1 cellular context compared by ENCODE assay signal in the genomic region with DNA sequence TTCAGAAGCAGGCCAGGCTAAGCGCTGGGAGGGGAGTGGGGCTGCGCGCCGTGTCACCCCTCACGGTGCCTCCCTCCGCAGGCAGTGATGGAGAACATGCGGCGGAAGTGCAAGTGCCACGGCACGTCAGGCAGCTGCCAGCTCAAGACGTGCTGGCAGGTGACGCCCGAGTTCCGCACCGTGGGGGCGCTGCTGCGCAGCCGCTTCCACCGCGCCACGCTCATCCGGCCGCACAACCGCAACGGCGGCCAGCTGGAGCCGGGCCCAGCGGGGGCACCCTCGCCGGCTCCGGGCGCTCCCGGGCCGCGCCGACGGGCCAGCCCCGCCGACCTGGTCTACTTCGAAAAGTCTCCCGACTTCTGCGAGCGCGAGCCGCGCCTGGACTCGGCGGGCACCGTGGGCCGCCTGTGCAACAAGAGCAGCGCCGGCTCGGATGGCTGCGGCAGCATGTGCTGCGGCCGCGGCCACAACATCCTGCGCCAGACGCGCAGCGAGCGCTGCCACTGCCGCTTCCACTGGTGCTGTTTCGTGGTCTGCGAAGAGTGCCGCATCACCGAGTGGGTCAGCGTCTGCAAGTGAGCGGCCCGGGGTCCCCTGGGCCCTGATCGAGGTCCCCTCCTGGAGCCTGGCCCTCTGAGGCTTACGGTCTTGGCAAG.
TF ChIP-seq lines count a peak whose summit lies in the region.

No MANE protein-coding gene starts in this region.

TF ChIP-seq in HepG2, 621 proteins besides CTCF, POLR2A, EP300 and RAD21 (continued from another document and continues in another):
- TF ChIP-seq, protein P1, sequence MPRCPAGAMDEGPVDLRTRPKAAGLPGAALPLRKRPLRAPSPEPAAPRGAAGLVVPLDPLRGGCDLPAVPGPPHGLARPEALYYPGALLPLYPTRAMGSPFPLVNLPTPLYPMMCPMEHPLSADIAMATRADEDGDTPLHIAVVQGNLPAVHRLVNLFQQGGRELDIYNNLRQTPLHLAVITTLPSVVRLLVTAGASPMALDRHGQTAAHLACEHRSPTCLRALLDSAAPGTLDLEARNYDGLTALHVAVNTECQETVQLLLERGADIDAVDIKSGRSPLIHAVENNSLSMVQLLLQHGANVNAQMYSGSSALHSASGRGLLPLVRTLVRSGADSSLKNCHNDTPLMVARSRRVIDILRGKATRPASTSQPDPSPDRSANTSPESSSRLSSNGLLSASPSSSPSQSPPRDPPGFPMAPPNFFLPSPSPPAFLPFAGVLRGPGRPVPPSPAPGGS (CRISPR knock-in tag; IDR thresholded peaks at IDR 0.05), result peak; percentile 76; the same call in 1 of the 2 replicates
- TF ChIP-seq ZNF569 (CRISPR knock-in tag; IDR thresholded peaks at IDR 0.05; ENCODE audit: borderline replicate concordance) (no peak), ZNF3 (CRISPR knock-in tag; IDR thresholded peaks at IDR 0.05) (no peak), PAX8 (CRISPR knock-in tag; IDR thresholded peaks at IDR 0.05; ENCODE audit: borderline replicate concordance) (no peak), SP1 (IDR thresholded peaks at IDR 0.05) (no peak), SP1 (CRISPR knock-in tag; IDR thresholded peaks at IDR 0.05) (no peak), ASH2L (IDR thresholded peaks at IDR 0.05; ENCODE audit: insufficient read length, low read depth, low read length) (peak; percentile 51), ZNF446 (CRISPR knock-in tag; IDR thresholded peaks at IDR 0.05) (peak; percentile 81; the same call in 1 of the 2 replicates), ZNF839 (CRISPR knock-in tag; IDR thresholded peaks at IDR 0.05; ENCODE audit: borderline replicate concordance) (no peak), SP2 (CRISPR knock-in tag; IDR thresholded peaks at IDR 0.05) (no peak), MTA1 (CRISPR knock-in tag; IDR thresholded peaks at IDR 0.05; ENCODE audit: borderline replicate concordance) (peak; percentile 39; the same call in 1 of the 2 replicates), REPIN1 (CRISPR knock-in tag; IDR thresholded peaks at IDR 0.05; ENCODE audit: borderline replicate concordance, low read depth) (peak; percentile 38; the same call in 1 of the 2 replicates), ZMYM3 (CRISPR knock-in tag; IDR thresholded peaks at IDR 0.05) (peak; percentile 58; the same call in 1 of the 2 replicates), ZFP62 (CRISPR knock-in tag; IDR thresholded peaks at IDR 0.05) (no peak), ZNF781 (CRISPR knock-in tag; IDR thresholded peaks at IDR 0.05; ENCODE audit: borderline replicate concordance, not compliant biosample characterization) (no peak), MYC (CRISPR knock-in tag; IDR thresholded peaks at IDR 0.05; ENCODE audit: borderline replicate concordance) (peak; percentile 66), KLF11 (CRISPR knock-in tag; IDR thresholded peaks at IDR 0.05) (no peak), CAMTA2 (CRISPR knock-in tag; IDR thresholded peaks at IDR 0.05; ENCODE audit: borderline replicate concordance) (no peak), ZSCAN29 (CRISPR knock-in tag; conservative IDR thresholded peaks at IDR 0.05) (peak; percentile 59; the same call in 1 of the 2 replicates), NFKBIZ (CRISPR knock-in tag; IDR thresholded peaks at IDR 0.05) (no peak), ZNF263 (CRISPR knock-in tag; IDR thresholded peaks at IDR 0.05) (peak; percentile 49; the same call in 1 of the 2 replicates), ZNF562 (CRISPR knock-in tag; IDR thresholded peaks at IDR 0.05; ENCODE audit: borderline replicate concordance) (peak; percentile 50; the same call in 1 of the 2 replicates), CBFB (CRISPR knock-in tag; IDR thresholded peaks at IDR 0.05) (peak; percentile 77; the same call in 1 of the 2 replicates), ZNF33A (CRISPR knock-in tag; IDR thresholded peaks at IDR 0.05; ENCODE audit: borderline replicate concordance) (no peak), ZNF713 (CRISPR knock-in tag; IDR thresholded peaks at IDR 0.05) (0 out of 2 replicates have a peak, but pooled peaks have one; percentile 20), ARNT2 (CRISPR knock-in tag; IDR thresholded peaks at IDR 0.05; ENCODE audit: low read depth) (peak; percentile 95), ZNF484 (CRISPR knock-in tag; IDR thresholded peaks at IDR 0.05; ENCODE audit: borderline replicate concordance, low read depth) (no peak), ZNF564 (CRISPR knock-in tag; IDR thresholded peaks at IDR 0.05) (peak; percentile 41; the same call in 1 of the 2 replicates), SAP130 (CRISPR knock-in tag; IDR thresholded peaks at IDR 0.05; ENCODE audit: low read depth) (peak; percentile 70), ZBTB7B (CRISPR knock-in tag; IDR thresholded peaks at IDR 0.05) (peak; percentile 45; the same call in 1 of the 2 replicates), HES4 (CRISPR knock-in tag; IDR thresholded peaks at IDR 0.05; ENCODE audit: borderline replicate concordance) (peak; percentile 79), POLR2AphosphoS5 (IDR thresholded peaks at IDR 0.05; ENCODE audit: low read depth, low read length) (no peak), ZNF329 (CRISPR knock-in tag; IDR thresholded peaks at IDR 0.05; ENCODE audit: low read depth) (0 out of 2 replicates have a peak, but pooled peaks have one; percentile 59), ZNF468 (CRISPR knock-in tag; IDR thresholded peaks at IDR 0.05) (peak; percentile 63; the same call in 1 of the 2 replicates), ZNF782 (CRISPR knock-in tag; IDR thresholded peaks at IDR 0.05; ENCODE audit: borderline replicate concordance) (peak; percentile 62; the same call in 1 of the 2 replicates), BCL6 (CRISPR knock-in tag; IDR thresholded peaks at IDR 0.05) (no peak; the same call in 1 of the 2 replicates), ZNF589 (CRISPR knock-in tag; conservative IDR thresholded peaks at IDR 0.05) (no peak; the same call in 1 of the 2 replicates)
- TF ChIP-seq, protein P2, sequence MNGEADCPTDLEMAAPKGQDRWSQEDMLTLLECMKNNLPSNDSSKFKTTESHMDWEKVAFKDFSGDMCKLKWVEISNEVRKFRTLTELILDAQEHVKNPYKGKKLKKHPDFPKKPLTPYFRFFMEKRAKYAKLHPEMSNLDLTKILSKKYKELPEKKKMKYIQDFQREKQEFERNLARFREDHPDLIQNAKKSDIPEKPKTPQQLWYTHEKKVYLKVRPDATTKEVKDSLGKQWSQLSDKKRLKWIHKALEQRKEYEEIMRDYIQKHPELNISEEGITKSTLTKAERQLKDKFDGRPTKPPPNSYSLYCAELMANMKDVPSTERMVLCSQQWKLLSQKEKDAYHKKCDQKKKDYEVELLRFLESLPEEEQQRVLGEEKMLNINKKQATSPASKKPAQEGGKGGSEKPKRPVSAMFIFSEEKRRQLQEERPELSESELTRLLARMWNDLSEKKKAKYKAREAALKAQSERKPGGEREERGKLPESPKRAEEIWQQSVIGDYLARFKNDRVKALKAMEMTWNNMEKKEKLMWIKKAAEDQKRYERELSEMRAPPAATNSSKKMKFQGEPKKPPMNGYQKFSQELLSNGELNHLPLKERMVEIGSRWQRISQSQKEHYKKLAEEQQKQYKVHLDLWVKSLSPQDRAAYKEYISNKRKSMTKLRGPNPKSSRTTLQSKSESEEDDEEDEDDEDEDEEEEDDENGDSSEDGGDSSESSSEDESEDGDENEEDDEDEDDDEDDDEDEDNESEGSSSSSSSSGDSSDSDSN (CRISPR knock-in tag; IDR thresholded peaks at IDR 0.05), result peak; percentile 95
- TF ChIP-seq, protein P3, sequence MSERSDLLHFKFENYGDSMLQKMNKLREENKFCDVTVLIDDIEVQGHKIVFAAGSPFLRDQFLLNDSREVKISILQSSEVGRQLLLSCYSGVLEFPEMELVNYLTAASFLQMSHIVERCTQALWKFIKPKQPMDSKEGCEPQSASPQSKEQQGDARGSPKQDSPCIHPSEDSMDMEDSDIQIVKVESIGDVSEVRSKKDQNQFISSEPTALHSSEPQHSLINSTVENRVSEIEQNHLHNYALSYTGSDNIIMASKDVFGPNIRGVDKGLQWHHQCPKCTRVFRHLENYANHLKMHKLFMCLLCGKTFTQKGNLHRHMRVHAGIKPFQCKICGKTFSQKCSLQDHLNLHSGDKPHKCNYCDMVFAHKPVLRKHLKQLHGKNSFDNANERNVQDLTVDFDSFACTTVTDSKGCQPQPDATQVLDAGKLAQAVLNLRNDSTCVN (CRISPR knock-in tag; IDR thresholded peaks at IDR 0.05; ENCODE audit: borderline replicate concordance), result no peak
- TF ChIP-seq, protein P4, sequence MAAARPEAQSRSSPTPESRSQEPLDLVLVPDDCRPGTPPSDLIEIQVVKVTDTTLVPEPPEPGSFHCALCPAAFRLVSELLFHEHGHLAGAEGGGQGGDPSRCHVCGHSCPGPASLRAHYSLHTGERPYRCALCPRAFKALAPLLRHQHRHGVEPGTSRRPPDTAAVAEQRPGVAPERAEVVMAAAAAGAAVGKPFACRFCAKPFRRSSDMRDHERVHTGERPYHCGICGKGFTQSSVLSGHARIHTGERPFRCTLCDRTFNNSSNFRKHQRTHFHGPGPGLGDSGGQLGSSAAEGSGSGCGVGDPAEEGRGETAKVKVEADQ (CRISPR knock-in tag; IDR thresholded peaks at IDR 0.05; ENCODE audit: borderline replicate concordance), result peak; percentile 83; the same call in 1 of the 2 replicates
- TF ChIP-seq, protein P5, sequence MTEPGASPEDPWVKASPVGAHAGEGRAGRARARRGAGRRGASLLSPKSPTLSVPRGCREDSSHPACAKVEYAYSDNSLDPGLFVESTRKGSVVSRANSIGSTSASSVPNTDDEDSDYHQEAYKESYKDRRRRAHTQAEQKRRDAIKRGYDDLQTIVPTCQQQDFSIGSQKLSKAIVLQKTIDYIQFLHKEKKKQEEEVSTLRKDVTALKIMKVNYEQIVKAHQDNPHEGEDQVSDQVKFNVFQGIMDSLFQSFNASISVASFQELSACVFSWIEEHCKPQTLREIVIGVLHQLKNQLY (CRISPR knock-in tag; IDR thresholded peaks at IDR 0.05), result no peak
- TF ChIP-seq, protein P6, sequence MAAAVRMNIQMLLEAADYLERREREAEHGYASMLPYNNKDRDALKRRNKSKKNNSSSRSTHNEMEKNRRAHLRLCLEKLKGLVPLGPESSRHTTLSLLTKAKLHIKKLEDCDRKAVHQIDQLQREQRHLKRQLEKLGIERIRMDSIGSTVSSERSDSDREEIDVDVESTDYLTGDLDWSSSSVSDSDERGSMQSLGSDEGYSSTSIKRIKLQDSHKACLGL (CRISPR knock-in tag; IDR thresholded peaks at IDR 0.05), result no peak
- TF ChIP-seq, protein P7, sequence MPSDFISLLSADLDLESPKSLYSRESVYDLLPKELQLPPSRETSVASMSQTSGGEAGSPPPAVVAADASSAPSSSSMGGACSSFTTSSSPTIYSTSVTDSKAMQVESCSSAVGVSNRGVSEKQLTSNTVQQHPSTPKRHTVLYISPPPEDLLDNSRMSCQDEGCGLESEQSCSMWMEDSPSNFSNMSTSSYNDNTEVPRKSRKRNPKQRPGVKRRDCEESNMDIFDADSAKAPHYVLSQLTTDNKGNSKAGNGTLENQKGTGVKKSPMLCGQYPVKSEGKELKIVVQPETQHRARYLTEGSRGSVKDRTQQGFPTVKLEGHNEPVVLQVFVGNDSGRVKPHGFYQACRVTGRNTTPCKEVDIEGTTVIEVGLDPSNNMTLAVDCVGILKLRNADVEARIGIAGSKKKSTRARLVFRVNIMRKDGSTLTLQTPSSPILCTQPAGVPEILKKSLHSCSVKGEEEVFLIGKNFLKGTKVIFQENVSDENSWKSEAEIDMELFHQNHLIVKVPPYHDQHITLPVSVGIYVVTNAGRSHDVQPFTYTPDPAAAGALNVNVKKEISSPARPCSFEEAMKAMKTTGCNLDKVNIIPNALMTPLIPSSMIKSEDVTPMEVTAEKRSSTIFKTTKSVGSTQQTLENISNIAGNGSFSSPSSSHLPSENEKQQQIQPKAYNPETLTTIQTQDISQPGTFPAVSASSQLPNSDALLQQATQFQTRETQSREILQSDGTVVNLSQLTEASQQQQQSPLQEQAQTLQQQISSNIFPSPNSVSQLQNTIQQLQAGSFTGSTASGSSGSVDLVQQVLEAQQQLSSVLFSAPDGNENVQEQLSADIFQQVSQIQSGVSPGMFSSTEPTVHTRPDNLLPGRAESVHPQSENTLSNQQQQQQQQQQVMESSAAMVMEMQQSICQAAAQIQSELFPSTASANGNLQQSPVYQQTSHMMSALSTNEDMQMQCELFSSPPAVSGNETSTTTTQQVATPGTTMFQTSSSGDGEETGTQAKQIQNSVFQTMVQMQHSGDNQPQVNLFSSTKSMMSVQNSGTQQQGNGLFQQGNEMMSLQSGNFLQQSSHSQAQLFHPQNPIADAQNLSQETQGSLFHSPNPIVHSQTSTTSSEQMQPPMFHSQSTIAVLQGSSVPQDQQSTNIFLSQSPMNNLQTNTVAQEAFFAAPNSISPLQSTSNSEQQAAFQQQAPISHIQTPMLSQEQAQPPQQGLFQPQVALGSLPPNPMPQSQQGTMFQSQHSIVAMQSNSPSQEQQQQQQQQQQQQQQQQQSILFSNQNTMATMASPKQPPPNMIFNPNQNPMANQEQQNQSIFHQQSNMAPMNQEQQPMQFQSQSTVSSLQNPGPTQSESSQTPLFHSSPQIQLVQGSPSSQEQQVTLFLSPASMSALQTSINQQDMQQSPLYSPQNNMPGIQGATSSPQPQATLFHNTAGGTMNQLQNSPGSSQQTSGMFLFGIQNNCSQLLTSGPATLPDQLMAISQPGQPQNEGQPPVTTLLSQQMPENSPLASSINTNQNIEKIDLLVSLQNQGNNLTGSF (CRISPR knock-in tag; IDR thresholded peaks at IDR 0.05), result 0 out of 2 replicates have a peak, but pooled peaks have one; percentile 28
- TF ChIP-seq, protein P8, sequence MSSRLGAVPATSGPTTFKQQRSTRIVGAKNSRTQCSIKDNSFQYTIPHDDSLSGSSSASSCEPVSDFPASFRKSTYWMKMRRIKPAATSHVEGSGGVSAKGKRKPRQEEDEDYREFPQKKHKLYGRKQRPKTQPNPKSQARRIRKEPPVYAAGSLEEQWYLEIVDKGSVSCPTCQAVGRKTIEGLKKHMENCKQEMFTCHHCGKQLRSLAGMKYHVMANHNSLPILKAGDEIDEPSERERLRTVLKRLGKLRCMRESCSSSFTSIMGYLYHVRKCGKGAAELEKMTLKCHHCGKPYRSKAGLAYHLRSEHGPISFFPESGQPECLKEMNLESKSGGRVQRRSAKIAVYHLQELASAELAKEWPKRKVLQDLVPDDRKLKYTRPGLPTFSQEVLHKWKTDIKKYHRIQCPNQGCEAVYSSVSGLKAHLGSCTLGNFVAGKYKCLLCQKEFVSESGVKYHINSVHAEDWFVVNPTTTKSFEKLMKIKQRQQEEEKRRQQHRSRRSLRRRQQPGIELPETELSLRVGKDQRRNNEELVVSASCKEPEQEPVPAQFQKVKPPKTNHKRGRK (CRISPR knock-in tag; IDR thresholded peaks at IDR 0.05), result no peak
- TF ChIP-seq, protein P9, sequence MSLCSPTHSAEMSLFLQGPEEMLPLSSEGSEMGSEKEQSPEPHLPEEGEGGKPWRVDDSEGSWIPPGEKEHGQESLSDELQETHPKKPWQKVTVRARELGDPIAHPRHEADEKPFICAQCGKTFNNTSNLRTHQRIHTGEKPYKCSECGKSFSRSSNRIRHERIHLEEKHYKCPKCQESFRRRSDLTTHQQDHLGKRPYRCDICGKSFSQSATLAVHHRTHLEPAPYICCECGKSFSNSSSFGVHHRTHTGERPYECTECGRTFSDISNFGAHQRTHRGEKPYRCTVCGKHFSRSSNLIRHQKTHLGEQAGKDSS (CRISPR knock-in tag; IDR thresholded peaks at IDR 0.05; ENCODE audit: borderline replicate concordance, low read depth), result peak; percentile 83
